Comparison of ENCODE assay signal across 21 cellular contexts in the genomic region with DNA sequence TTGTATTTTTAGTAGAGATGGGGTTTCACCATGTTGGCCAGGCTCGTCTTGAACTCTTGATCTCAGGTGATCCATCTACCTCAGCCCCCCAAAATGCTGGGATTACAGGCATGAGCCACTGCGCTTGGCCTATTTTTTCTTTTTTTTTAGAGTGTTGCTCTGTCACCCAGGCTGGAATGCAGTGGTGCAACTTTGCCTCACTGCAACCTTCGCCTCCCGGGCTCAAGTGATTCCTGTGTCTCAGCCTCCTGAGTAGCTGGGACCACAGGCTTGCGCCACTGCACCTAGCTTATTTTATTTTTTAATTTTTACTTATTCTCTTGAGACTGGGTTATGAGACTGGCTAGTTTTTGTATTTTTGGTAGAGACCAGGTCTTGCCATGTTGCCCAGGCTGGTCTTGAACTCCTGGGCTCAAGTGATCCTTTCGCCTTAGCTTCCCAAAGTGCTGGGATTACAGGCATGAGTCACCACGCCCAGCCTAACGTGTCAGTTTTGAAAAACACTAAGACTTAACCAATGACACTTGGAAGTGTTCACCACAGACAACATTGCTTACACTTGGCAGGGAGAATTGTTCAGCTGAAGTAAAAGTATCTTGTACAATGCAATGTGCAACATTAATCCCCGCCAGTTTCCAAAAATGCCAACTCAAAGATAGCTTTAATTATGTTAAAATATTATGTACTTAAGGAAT. TPM values are rescaled to one million over a fixed set of nuclear protein-coding genes. Genes with fewer than 3 reads are reported as not detected.
A peak's percentile ranks its signal among the peaks of the same experiment; 100 is the strongest.
DNase-seq lines count a peak whose midpoint lies in the region; ATAC-seq and TF ChIP-seq lines count a peak whose summit lies in the region.
"Had no signal": no experiment of that assay in that cellular context is flagged by ENCODE, and none has a peak within 500 bp of the region (broad histone marks: within the 10 kb centered on the region; RNA-seq: fewer than 3 reads in every experiment).

No MANE protein-coding gene starts in this region.

- H3K27ac Mint-ChIP-seq in stimulated activated naive B cell treated with anti-CD40 and anti-IgM and Interleukin-4, amounts not matched to agents 10 μg/mL and 1 μg/mL and 100 μg/mL, for 72 hours, result no peak overlapping the region
- H3K27ac Mint-ChIP-seq: activated CD4-positive, alpha-beta T cell treated with anti-CD3 and anti-CD28 coated beads for 36 hours; CD4-positive, alpha-beta memory T cell had no signal

- TF ChIP-seq CTCF in fibroblast of villous mesenchyme (IDR thresholded peaks at IDR 0.05; ENCODE audit: insufficient read depth, low read depth, low read length), result no peak

- H3K4me3 Mint-ChIP-seq in stimulated activated naive B cell treated with anti-CD40 and anti-IgM and Interleukin-4, amounts not matched to agents 10 μg/mL and 1 μg/mL and 100 μg/mL, for 72 hours, result no peak overlapping the region
- H3K4me3 Mint-ChIP-seq: activated CD4-positive, alpha-beta T cell treated with anti-CD3 and anti-CD28 coated beads for 36 hours; activated T-cell treated with anti-CD3 and anti-CD28 coated beads, Interleukin-2, amount 50 U/mL, for 4 hours; CD4-positive, alpha-beta memory T cell had no signal

- no peaks in the 10 kb centered on the region for H3K4me1 Mint-ChIP-seq in stimulated activated naive B cell treated with anti-CD40 and anti-IgM and Interleukin-4, amounts not matched to agents 10 μg/mL and 1 μg/mL and 100 μg/mL, for 72 hours
- H3K4me1 Mint-ChIP-seq: activated CD4-positive, alpha-beta T cell treated with anti-CD3 and anti-CD28 coated beads for 36 hours; CD4-positive, alpha-beta memory T cell had no signal

- no peak overlapping the region for H3K4me3 ChIP-seq in fibroblast of villous mesenchyme (ENCODE audit: low read depth, low read length)
- H3K4me3 ChIP-seq: adrenal gland, gastroesophageal sphincter, lung, right atrium auricular region had no signal

- ATAC-seq in stimulated activated naive B cell treated with anti-CD40 and anti-IgM and Interleukin-4, amounts not matched to agents 10 μg/mL and 1 μg/mL and 100 μg/mL, for 72 hours (replicated peaks), result no peak
- ATAC-seq in HG03097 (IDR thresholded peaks at IDR 0.05; ENCODE audit: low FRiP score, unreplicated experiment), result no peak
- no peak for ATAC-seq in HG03342 (IDR thresholded peaks at IDR 0.05; ENCODE audit: unreplicated experiment)
- ATAC-seq: activated CD4-positive, alpha-beta T cell treated with anti-CD3 and anti-CD28 coated beads for 36 hours; activated T-cell treated with anti-CD3 and anti-CD28 coated beads, Interleukin-2, amount 50 U/mL, for 4 hours; gastroesophageal sphincter had no signal

- peak; percentile 15 for DNase-seq in GM04503 (ENCODE audit: low read depth)
- DNase-seq in amniotic epithelial cell (ENCODE audit: low read depth), result peak; percentile 42
- peak; percentile 30 for DNase-seq in fibroblast of villous mesenchyme (ENCODE audit: low read depth)
- peak; percentile 1 for DNase-seq in stromal cell of bone marrow (ENCODE audit: low read depth)
- no peak for DNase-seq in stimulated activated naive B cell treated with anti-CD40 and anti-IgM and Interleukin-4, amounts not matched to agents 10 μg/mL and 1 μg/mL and 100 μg/mL, for 72 hours
- DNase-seq: activated CD4-positive, alpha-beta T cell treated with anti-CD3 and anti-CD28 coated beads for 36 hours; activated naive CD4-positive, alpha-beta T cell; activated T-cell treated with anti-CD3 and anti-CD28 coated beads, Interleukin-2, amount 50 U/mL, for 4 hours; adrenal gland; caudate nucleus; CD4-positive, alpha-beta memory T cell; dermis blood vessel endothelial cell; GDM1; NCI-H146; NCI-H526; nucleus accumbens had no signal

- no peaks in the 10 kb centered on the region for H3K27me3 Mint-ChIP-seq in stimulated activated naive B cell treated with anti-CD40 and anti-IgM and Interleukin-4, amounts not matched to agents 10 μg/mL and 1 μg/mL and 100 μg/mL, for 72 hours
- H3K27me3 Mint-ChIP-seq: activated CD4-positive, alpha-beta T cell treated with anti-CD3 and anti-CD28 coated beads for 36 hours; CD4-positive, alpha-beta memory T cell had no signal

- H3K36me3 Mint-ChIP-seq in stimulated activated naive B cell treated with anti-CD40 and anti-IgM and Interleukin-4, amounts not matched to agents 10 μg/mL and 1 μg/mL and 100 μg/mL, for 72 hours, result peaks cover 19 to 27% of the 10 kb centered on the region in 2 donors

- H3K9me3 Mint-ChIP-seq in stimulated activated naive B cell treated with anti-CD40 and anti-IgM and Interleukin-4, amounts not matched to agents 10 μg/mL and 1 μg/mL and 100 μg/mL, for 72 hours, result no peaks in the 10 kb centered on the region
- H3K9me3 Mint-ChIP-seq: activated T-cell treated with anti-CD3 and anti-CD28 coated beads, Interleukin-2, amount 50 U/mL, for 4 hours; CD4-positive, alpha-beta memory T cell had no signal

RNA-seq across cellular contexts. Expression of a gene that starts 26.9 kb away (rescaled TPM):
- total RNA-seq in fibroblast of villous mesenchyme, result 3.9 and 4.3 TPM in 2 replicates

RNA-seq across cellular contexts. Expression of a gene that starts 34.2 kb away (rescaled TPM):
- 10.0 and 22.5 TPM in 2 replicates for total RNA-seq in fibroblast of villous mesenchyme

RNA-seq across cellular contexts. Expression of a gene that starts 47.3 kb away (rescaled TPM):
- total RNA-seq in fibroblast of villous mesenchyme, result 9.7 and 12.5 TPM in 2 replicates
